Comparison of ENCODE assay signal across 8 cellular contexts in genomic region chrX:154136627-154137161, GRCh38. TPM values are rescaled to one million over a fixed set of nuclear protein-coding genes. Genes with fewer than 3 reads are reported as not detected.
DNase-seq lines count a peak whose midpoint lies in the region; ATAC-seq and TF ChIP-seq lines count a peak whose summit lies in the region.

No MANE protein-coding gene starts in this region.

- H3K36me3 Mint-ChIP-seq in activated T-cell treated with anti-CD3 and anti-CD28 coated beads, Interleukin-2, amount 50 U/mL, for 72 hours (ENCODE audit: insufficient read depth in 2 of 2): no peaks in the 10 kb centered on the region

- POLR2A ChIA-PET in BJ (lab: Charles Lee): no interaction called here

- TF ChIP-seq CTCF in BJ (IDR thresholded peaks at IDR 0.05; ENCODE audit: insufficient read depth, low read depth, low read length): peak; percentile 63
- TF ChIP-seq CTCF in OCI-LY3 (IDR thresholded peaks at IDR 0.05; ENCODE audit: low read depth, low read length): peak; percentile 73
- TF ChIP-seq CTCF in fibroblast of the aortic adventitia (IDR thresholded peaks at IDR 0.05; ENCODE audit: insufficient read depth, low read length): peak; percentile 55
- peak in 1 of 3 donors; percentile 71 for TF ChIP-seq CTCF in omental fat pad (IDR thresholded peaks at IDR 0.05)

- CTCF ChIA-PET in BJ (lab: Yijun Ruan, JAX): interaction anchor here (0.7 kb wide), 1 partner anchor 11 kb away, joined by 3 read pairs; no protein-coding TSS in a partner anchor

- in situ Hi-C loops in HAP-1 (cut with MboI; ENCODE audit: low sequenced_read_pairs): loop anchor here (25.0 kb wide), 1 partner anchor 901 kb away; the partner anchor contains the start of gene FUNDC2

- peaks cover 3% of the 10 kb centered on the region; the same call in 1 of the 2 replicates for H3K4me1 ChIP-seq in HAP-1
- H3K4me1 ChIP-seq in OCI-LY3 (ENCODE audit: low read length): no peaks in the 10 kb centered on the region

- H4K20me1 ChIP-seq in OCI-LY3 (ENCODE audit: insufficient read depth, low read length): no peaks in the 10 kb centered on the region

- peak overlapping the region; percentile 31 for H3K9ac ChIP-seq in OCI-LY3 (ENCODE audit: low read length)

- H3K9me3 ChIP-seq in HAP-1 (no peaks in the 10 kb centered on the region), OCI-LY3 (ENCODE audit: insufficient read depth, low read length) (no peaks in the 10 kb centered on the region)

- H3K4me2 ChIP-seq in OCI-LY3 (ENCODE audit: low read length): peak overlapping the region; percentile 80

- H3K9me3 Mint-ChIP-seq in activated T-cell treated with anti-CD3 and anti-CD28 coated beads, Interleukin-2, amount 50 U/mL, for 72 hours: no peaks in the 10 kb centered on the region

- H3K27me3 ChIP-seq in BJ (ENCODE audit: control insufficient read depth, insufficient read depth, low read length) (0 out of 2 replicates have a peak, but pooled peaks cover 2% of the 10 kb centered on the region), HAP-1 (ENCODE audit: low read depth) (no peaks in the 10 kb centered on the region), OCI-LY3 (ENCODE audit: low read depth, low read length) (peaks cover 9% of the 10 kb centered on the region)

- H3K36me3 ChIP-seq in BJ (ENCODE audit: control insufficient read depth, insufficient read depth, low read length): no peaks in the 10 kb centered on the region
- H3K36me3 ChIP-seq in HAP-1 (replicated peaks): no peaks in the 10 kb centered on the region
- H3K36me3 ChIP-seq in OCI-LY3 (replicated peaks; ENCODE audit: low read depth, low read length): no peaks in the 10 kb centered on the region

- peak; percentile 1 for DNase-seq in BJ (ENCODE audit: low read depth)
- peak; percentile 76 to 91 for DNase-seq in HAP-1 (ENCODE audit: low spot score in 2 of 2)
- peak; percentile 75 to 77 for DNase-seq in activated T-cell treated with anti-CD3 and anti-CD28 coated beads, Interleukin-2, amount 50 U/mL, for 72 hours
- peak; percentile 16 for DNase-seq in fibroblast of the aortic adventitia (ENCODE audit: low read depth)
- DNase-seq in omental fat pad (ENCODE audit: low spot score): peak; percentile 46
- peak in 26 of 49 donors; percentile 1 to 58 (median 20) for DNase-seq in substantia nigra (lab: John Stamatoyannopoulos, UW)

- H3K4me1 Mint-ChIP-seq in activated T-cell treated with anti-CD3 and anti-CD28 coated beads, Interleukin-2, amount 50 U/mL, for 72 hours (ENCODE audit: low read depth): peaks cover 25% of the 10 kb centered on the region

- peak overlapping the region; percentile 74 to 92 for H3K4me3 Mint-ChIP-seq in activated T-cell treated with anti-CD3 and anti-CD28 coated beads, Interleukin-2, amount 50 U/mL, for 72 hours

- H3K4me3 ChIP-seq in BJ (ENCODE audit: low read depth, low read length) (peak overlapping the region; percentile 29; the same call in 1 of the 2 replicates), HAP-1 (peak overlapping the region; percentile 14), OCI-LY3 (ENCODE audit: low read length) (peak overlapping the region; percentile 68), fibroblast of the aortic adventitia (ENCODE audit: low read depth, low read length) (peak overlapping the region; percentile 22)

- peak overlapping the region; percentile 42; the same call in 1 of the 2 replicates for H2AFZ ChIP-seq in OCI-LY3 (ENCODE audit: low read depth, low read length)

- H3K27me3 Mint-ChIP-seq in activated T-cell treated with anti-CD3 and anti-CD28 coated beads, Interleukin-2, amount 50 U/mL, for 72 hours (ENCODE audit: low read depth): peaks cover 21% of the 10 kb centered on the region

- no peak overlapping the region for H3K27ac ChIP-seq in OCI-LY3 (ENCODE audit: low read length)
- H3K27ac ChIP-seq in substantia nigra (ENCODE audit: low read depth, low read length, poor library complexity, severe bottlenecking): no peak overlapping the region

- H3K79me2 ChIP-seq in OCI-LY3 (ENCODE audit: low read length): no peaks in the 10 kb centered on the region

- peak overlapping the region; percentile 84 for H3K27ac Mint-ChIP-seq in activated T-cell treated with anti-CD3 and anti-CD28 coated beads, Interleukin-2, amount 50 U/mL, for 72 hours

- ATAC-seq in activated T-cell treated with anti-CD3 and anti-CD28 coated beads, Interleukin-2, amount 50 U/mL, for 72 hours (replicated peaks in 1 of 2): peak; percentile 78 to 80
- ATAC-seq in omental fat pad (ENCODE audit: low FRiP score) (peak; percentile 84), HG03521 (IDR thresholded peaks at IDR 0.05; ENCODE audit: unreplicated experiment) (no peak)

RNA-seq across cellular contexts. Expression of gene OPN1LW, which starts 7.3 kb away (rescaled TPM):
- not detected in 2 replicates for polyA plus RNA-seq in BJ (2011; rRNA removed)
- not detected in 2 replicates for polyA minus RNA-seq in BJ (2011; rRNA and poly(A)+ RNA removed)
- total RNA-seq in activated T-cell treated with anti-CD3 and anti-CD28 coated beads, Interleukin-2, amount 50 U/mL, for 72 hours: not detected
- total RNA-seq in fibroblast of the aortic adventitia (ENCODE audit: low replicate concordance): not detected in 2 replicates
- total RNA-seq in omental fat pad: not detected

RNA-seq across cellular contexts. Expression of gene MECP2, which starts 39.2 kb away (rescaled TPM):
- 10.9 and 11.9 TPM in 2 replicates for polyA plus RNA-seq in BJ (2011; rRNA removed)
- polyA minus RNA-seq in BJ (2011; rRNA and poly(A)+ RNA removed): 11.4 and 17.8 TPM in 2 replicates
- 10 to 100 TPM; 70.4 to 73.5 TPM for total RNA-seq in activated T-cell treated with anti-CD3 and anti-CD28 coated beads, Interleukin-2, amount 50 U/mL, for 72 hours
- total RNA-seq in fibroblast of the aortic adventitia (ENCODE audit: low replicate concordance) (21.6 and 27.4 TPM in 2 replicates), omental fat pad (10 to 100 TPM; 48.8 to 66.7 (median 56.0) TPM)

RNA-seq across cellular contexts. Expression of gene OPN1MW, which starts 45.7 kb away (rescaled TPM):
- not detected in 2 replicates for polyA plus RNA-seq in BJ (2011; rRNA removed)
- not detected in 2 replicates for polyA minus RNA-seq in BJ (2011; rRNA and poly(A)+ RNA removed)
- not detected for total RNA-seq in activated T-cell treated with anti-CD3 and anti-CD28 coated beads, Interleukin-2, amount 50 U/mL, for 72 hours
- not detected in 2 replicates for total RNA-seq in fibroblast of the aortic adventitia (ENCODE audit: low replicate concordance)
- not detected for total RNA-seq in omental fat pad

Comparison
In these comparisons a context has a peak if more than half of its experiments do, and no peak if none do; other contexts are left out.
1. DNase-seq: peak in every context shown above with its lines; median percentile 84 in HAP-1; 76 in activated T-cell treated with anti-CD3 and anti-CD28 coated beads, Interleukin-2, amount 50 U/mL, for 72 hours; 46 in omental fat pad; 20 in substantia nigra; 16 in fibroblast of the aortic adventitia; 1 in BJ.
2. H3K4me3 ChIP-seq: peak in every context shown above with its lines; median percentile 68 in OCI-LY3; 29 in BJ; 22 in fibroblast of the aortic adventitia; 14 in HAP-1.